In the genomic region with DNA sequence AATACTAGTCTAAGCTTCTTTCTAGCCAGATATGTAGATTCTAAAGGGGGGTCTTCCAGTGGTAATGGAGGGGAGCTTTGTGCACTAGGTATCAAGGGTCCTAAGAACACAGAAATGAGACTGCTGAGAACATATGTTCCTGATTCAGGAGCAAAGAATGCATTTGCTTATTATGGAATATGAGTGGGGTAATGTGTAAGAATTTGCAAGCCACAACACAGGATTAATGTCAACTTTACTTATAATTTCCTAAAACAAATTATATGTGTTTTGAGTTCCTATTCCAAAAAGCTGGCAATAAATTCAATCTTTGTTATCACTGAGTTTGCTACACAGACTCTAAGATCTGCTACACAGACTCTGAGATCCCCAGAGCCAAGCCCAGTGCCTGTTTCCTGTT, we compare ENCODE assay signal across 25 cellular contexts.
DNase-seq lines count a peak whose midpoint lies in the region; ATAC-seq, FAIRE-seq and TF ChIP-seq lines count a peak whose summit lies in the region.
"Had no signal": no experiment of that assay in that cellular context is flagged by ENCODE, and none has a peak within 500 bp of the region (broad histone marks: within the 10 kb centered on the region; RNA-seq: fewer than 3 reads in every experiment).

No MANE protein-coding gene starts in this region.

- no peak overlapping the region for H2BK120ac ChIP-seq in mesenchymal stem cell (ENCODE audit: low read depth, low read length)

- no peak overlapping the region for H2BK5ac ChIP-seq in mesenchymal stem cell (ENCODE audit: low read depth, low read length, poor library complexity, severe bottlenecking)

- H3K79me1 ChIP-seq in mesenchymal stem cell (replicated peaks; ENCODE audit: low read length, poor library complexity, severe bottlenecking), result no peaks in the 10 kb centered on the region

- H2BK15ac ChIP-seq in mesenchymal stem cell (ENCODE audit: low read depth, poor library complexity, severe bottlenecking), result no peak overlapping the region

- H4K8ac ChIP-seq in mesenchymal stem cell (ENCODE audit: low read length), result no peak overlapping the region

- peaks cover 7% of the 10 kb centered on the region for H3K4me1 ChIP-seq in mesenchymal stem cell (ENCODE audit: control insufficient read depth, insufficient read depth, low read depth, low read length)
- H3K4me1 ChIP-seq: left ventricle myocardium inferior, neural progenitor cell, prostate gland had no signal

- no peak overlapping the region for H3K4me2 ChIP-seq in mesenchymal stem cell (ENCODE audit: low read length, poor library complexity, severe bottlenecking)
- H3K4me2 ChIP-seq: neural progenitor cell had no signal

- no peak overlapping the region for H3K4me3 ChIP-seq in bronchial epithelial cell (ENCODE audit: low read depth, low read length)
- H3K4me3 ChIP-seq in mesenchymal stem cell (ENCODE audit: insufficient read depth in 1 of 2, low read depth in 1 of 2, low read length in 2 of 2), result peak overlapping the region in 1 of 2 experiments; percentile 15
- H3K4me3 ChIP-seq: esophagus muscularis mucosa, heart left ventricle, left ventricle myocardium inferior, mucosa of descending colon, neural progenitor cell, prostate gland, skin epidermis had no signal

- H4K91ac ChIP-seq in mesenchymal stem cell (ENCODE audit: low read length), result no peak overlapping the region

- no peak overlapping the region for H2AK5ac ChIP-seq in mesenchymal stem cell (ENCODE audit: low read length, severe bottlenecking)

- FAIRE-seq in bronchial epithelial cell (lab: Jason Lieb, UNC), result no peak

- peak overlapping the region in 1 of 2 experiments; percentile 2 for H3K18ac ChIP-seq in mesenchymal stem cell (ENCODE audit: low read depth in 1 of 2, low read length in 2 of 2)

- H3K23ac ChIP-seq in mesenchymal stem cell (ENCODE audit: low read length in 2 of 2), result no peak overlapping the region

- intact Hi-C loops in left colon (cut with DNase I, micrococcal nuclease), result no loop called here

- H3K4ac ChIP-seq in mesenchymal stem cell (ENCODE audit: low read depth in 1 of 2, low read length in 2 of 2), result no peak overlapping the region

- H2BK12ac ChIP-seq in mesenchymal stem cell (ENCODE audit: low read length in 2 of 2), result no peak overlapping the region

- no peak overlapping the region for H3K14ac ChIP-seq in mesenchymal stem cell (ENCODE audit: low read length in 2 of 2)

- no peak for TF ChIP-seq CTCF in bronchial epithelial cell (IDR thresholded peaks at IDR 0.05; ENCODE audit: insufficient read depth, low read length, severe bottlenecking)

- ATAC-seq in left colon (no peak), GM19452 (IDR thresholded peaks at IDR 0.05; ENCODE audit: unreplicated experiment) (no peak)
- ATAC-seq: heart left ventricle, mucosa of descending colon had no signal

- peak; percentile 36 for DNase-seq in Daoy (ENCODE audit: low read depth)
- peak; percentile 49 for DNase-seq in LHCN-M2 (ENCODE audit: low read depth)
- DNase-seq in bronchial epithelial cell (ENCODE audit: low read depth), result peak; percentile 32
- no peak for DNase-seq in mesenchymal stem cell
- DNase-seq in left colon, result no peak
- no peak for DNase-seq in HT-29 (ENCODE audit: low spot score)
- no peak for DNase-seq in activated CD4-positive, alpha-beta T cell treated with anti-CD3 and anti-CD28 coated beads, Interleukin-2, amount 50 U/mL, for 48 hours
- DNase-seq: activated CD4-positive, alpha-beta T cell treated with anti-CD3 and anti-CD28 coated beads, Interleukin-2, amount 10 ng/mL, durations not matched to agents 7 days and 5 days; activated CD8-positive, alpha-beta memory T cell treated with anti-CD3 and anti-CD28 coated beads, Interleukin-2, amount 50 U/mL, for 48 hours; activated effector memory CD4-positive, alpha-beta T cell treated with anti-CD3 and anti-CD28 coated beads, Interleukin-2, amount 50 U/mL, for 16 hours; effector CD4-positive, alpha-beta T cell; H7; heart left ventricle; Karpas-422; left ventricle myocardium inferior; mucosa of descending colon; NCI-H1092; NCI-H2081; SHP77 treated with DMSO at 0.1 percent for 48 hours; stimulated activated naive CD4-positive, alpha-beta T cell had no signal

- H3K9ac ChIP-seq in mesenchymal stem cell (ENCODE audit: low read length), result no peak overlapping the region
- H3K9ac ChIP-seq: neural progenitor cell had no signal

- H3K27me3 ChIP-seq in bronchial epithelial cell (ENCODE audit: control insufficient read depth, insufficient read depth, low read length) (no peaks in the 10 kb centered on the region), mesenchymal stem cell (ENCODE audit: control insufficient read depth in 1 of 2, insufficient read depth in 1 of 2, low read length in 2 of 2) (no peaks in the 10 kb centered on the region)
- H3K27me3 ChIP-seq: esophagus muscularis mucosa, heart left ventricle, neural progenitor cell had no signal

- H3K9me3 ChIP-seq in mesenchymal stem cell (ENCODE audit: control insufficient read depth, low read length), result no peaks in the 10 kb centered on the region
- H3K9me3 ChIP-seq: esophagus muscularis mucosa, heart left ventricle, left ventricle myocardium inferior, mucosa of descending colon, prostate gland had no signal

- no peak overlapping the region for H2AFZ ChIP-seq in mesenchymal stem cell (ENCODE audit: low read depth, low read length)
- H2AFZ ChIP-seq: neural progenitor cell had no signal

- H3K27ac ChIP-seq in mesenchymal stem cell (ENCODE audit: low read length, poor library complexity, severe bottlenecking), result peak overlapping the region; percentile 38
- H3K27ac ChIP-seq: esophagus muscularis mucosa, heart left ventricle, left ventricle myocardium inferior, neural progenitor cell, prostate gland had no signal

- no peaks in the 10 kb centered on the region for H3K36me3 ChIP-seq in bronchial epithelial cell (ENCODE audit: control insufficient read depth, insufficient read depth, low read length)
- no peaks in the 10 kb centered on the region for H3K36me3 ChIP-seq in mesenchymal stem cell (ENCODE audit: control insufficient read depth in 1 of 2, insufficient read depth in 2 of 2, low read depth in 1 of 2, low read length in 2 of 2)
- H3K36me3 ChIP-seq: esophagus muscularis mucosa, heart left ventricle, left ventricle myocardium inferior, neural progenitor cell, prostate gland had no signal

Comparison
In these comparisons a context has a peak if more than half of its experiments do, and no peak if none do; other contexts are left out.
1. DNase-seq: peak in Daoy (single experiment), LHCN-M2 (single experiment) and bronchial epithelial cell (single experiment); none in mesenchymal stem cell (single experiment), left colon (0 of 2), HT-29 (single experiment) and activated CD4-positive, alpha-beta T cell treated with anti-CD3 and anti-CD28 coated beads, Interleukin-2, amount 50 U/mL, for 48 hours (0 of 2).